ENCODE assay signal across 1 cellular context in the genomic region with DNA sequence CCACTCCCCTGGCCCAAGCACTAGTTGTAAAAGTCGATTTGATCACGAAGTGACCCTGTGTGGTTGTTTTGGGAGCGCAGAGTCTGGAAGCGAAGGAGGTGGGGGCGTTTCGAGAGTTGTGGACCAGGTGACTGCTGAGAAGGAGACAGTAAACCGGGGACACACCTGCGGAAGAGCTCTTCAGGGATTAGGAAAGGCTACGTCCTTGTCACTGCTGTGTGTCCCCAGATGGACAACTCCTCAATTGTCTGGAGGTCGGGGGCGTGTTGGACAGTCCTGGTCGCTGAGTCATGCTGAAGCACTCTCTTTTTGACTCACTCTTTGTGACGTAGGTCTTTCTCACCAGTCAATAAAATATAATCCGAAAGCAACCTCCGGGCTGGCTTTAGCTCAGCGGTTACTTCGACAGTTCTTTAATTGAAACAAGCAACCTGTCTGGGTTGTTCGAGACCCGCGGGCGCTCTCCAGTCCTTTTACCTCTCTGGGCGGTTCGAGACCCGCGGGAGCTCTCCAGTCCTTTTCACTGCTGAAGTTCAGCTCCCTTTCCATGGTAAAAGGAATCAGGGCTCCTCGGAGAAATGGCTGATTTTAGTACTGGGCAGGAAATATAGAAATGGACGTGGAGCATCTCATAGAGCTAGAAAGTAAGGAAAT.
TF ChIP-seq lines count a peak whose summit lies in the region.

No MANE protein-coding gene starts in this region.

TF ChIP-seq in HepG2, 621 proteins besides CTCF, POLR2A, EP300 and RAD21 (continued from another document and continues in another):
- TF ChIP-seq, protein P1, sequence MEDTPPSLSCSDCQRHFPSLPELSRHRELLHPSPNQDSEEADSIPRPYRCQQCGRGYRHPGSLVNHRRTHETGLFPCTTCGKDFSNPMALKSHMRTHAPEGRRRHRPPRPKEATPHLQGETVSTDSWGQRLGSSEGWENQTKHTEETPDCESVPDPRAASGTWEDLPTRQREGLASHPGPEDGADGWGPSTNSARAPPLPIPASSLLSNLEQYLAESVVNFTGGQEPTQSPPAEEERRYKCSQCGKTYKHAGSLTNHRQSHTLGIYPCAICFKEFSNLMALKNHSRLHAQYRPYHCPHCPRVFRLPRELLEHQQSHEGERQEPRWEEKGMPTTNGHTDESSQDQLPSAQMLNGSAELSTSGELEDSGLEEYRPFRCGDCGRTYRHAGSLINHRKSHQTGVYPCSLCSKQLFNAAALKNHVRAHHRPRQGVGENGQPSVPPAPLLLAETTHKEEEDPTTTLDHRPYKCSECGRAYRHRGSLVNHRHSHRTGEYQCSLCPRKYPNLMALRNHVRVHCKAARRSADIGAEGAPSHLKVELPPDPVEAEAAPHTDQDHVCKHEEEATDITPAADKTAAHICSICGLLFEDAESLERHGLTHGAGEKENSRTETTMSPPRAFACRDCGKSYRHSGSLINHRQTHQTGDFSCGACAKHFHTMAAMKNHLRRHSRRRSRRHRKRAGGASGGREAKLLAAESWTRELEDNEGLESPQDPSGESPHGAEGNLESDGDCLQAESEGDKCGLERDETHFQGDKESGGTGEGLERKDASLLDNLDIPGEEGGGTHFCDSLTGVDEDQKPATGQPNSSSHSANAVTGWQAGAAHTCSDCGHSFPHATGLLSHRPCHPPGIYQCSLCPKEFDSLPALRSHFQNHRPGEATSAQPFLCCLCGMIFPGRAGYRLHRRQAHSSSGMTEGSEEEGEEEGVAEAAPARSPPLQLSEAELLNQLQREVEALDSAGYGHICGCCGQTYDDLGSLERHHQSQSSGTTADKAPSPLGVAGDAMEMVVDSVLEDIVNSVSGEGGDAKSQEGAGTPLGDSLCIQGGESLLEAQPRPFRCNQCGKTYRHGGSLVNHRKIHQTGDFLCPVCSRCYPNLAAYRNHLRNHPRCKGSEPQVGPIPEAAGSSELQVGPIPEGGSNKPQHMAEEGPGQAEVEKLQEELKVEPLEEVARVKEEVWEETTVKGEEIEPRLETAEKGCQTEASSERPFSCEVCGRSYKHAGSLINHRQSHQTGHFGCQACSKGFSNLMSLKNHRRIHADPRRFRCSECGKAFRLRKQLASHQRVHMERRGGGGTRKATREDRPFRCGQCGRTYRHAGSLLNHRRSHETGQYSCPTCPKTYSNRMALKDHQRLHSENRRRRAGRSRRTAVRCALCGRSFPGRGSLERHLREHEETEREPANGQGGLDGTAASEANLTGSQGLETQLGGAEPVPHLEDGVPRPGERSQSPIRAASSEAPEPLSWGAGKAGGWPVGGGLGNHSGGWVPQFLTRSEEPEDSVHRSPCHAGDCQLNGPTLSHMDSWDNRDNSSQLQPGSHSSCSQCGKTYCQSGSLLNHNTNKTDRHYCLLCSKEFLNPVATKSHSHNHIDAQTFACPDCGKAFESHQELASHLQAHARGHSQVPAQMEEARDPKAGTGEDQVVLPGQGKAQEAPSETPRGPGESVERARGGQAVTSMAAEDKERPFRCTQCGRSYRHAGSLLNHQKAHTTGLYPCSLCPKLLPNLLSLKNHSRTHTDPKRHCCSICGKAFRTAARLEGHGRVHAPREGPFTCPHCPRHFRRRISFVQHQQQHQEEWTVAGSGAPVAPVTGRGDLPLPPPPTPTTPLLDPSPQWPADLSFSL (CRISPR knock-in tag; IDR thresholded peaks at IDR 0.05), result peak; percentile 25; the same call in 1 of the 2 replicates
- TF ChIP-seq, protein P2, sequence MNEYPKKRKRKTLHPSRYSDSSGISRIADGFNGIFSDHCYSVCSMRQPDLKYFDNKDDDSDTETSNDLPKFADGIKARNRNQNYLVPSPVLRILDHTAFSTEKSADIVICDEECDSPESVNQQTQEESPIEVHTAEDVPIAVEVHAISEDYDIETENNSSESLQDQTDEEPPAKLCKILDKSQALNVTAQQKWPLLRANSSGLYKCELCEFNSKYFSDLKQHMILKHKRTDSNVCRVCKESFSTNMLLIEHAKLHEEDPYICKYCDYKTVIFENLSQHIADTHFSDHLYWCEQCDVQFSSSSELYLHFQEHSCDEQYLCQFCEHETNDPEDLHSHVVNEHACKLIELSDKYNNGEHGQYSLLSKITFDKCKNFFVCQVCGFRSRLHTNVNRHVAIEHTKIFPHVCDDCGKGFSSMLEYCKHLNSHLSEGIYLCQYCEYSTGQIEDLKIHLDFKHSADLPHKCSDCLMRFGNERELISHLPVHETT (CRISPR knock-in tag; conservative IDR thresholded peaks at IDR 0.05), result no peak
- TF ChIP-seq FOXK1 (CRISPR knock-in tag; IDR thresholded peaks at IDR 0.05; ENCODE audit: borderline replicate concordance, low read depth) (peak; percentile 61; the same call in 1 of the 2 replicates), FLYWCH1 (CRISPR knock-in tag; IDR thresholded peaks at IDR 0.05) (no peak), ZNF609 (CRISPR knock-in tag; IDR thresholded peaks at IDR 0.05; ENCODE audit: borderline replicate concordance) (no peak), ZNF761 (CRISPR knock-in tag; conservative IDR thresholded peaks at IDR 0.05) (no peak), ZNF644 (CRISPR knock-in tag; IDR thresholded peaks at IDR 0.05; ENCODE audit: low read depth) (peak; percentile 55; the same call in 1 of the 2 replicates), RFX3 (CRISPR knock-in tag; IDR thresholded peaks at IDR 0.05) (0 out of 2 replicates have a peak, but pooled peaks have one; percentile 15), ZNF468 (CRISPR knock-in tag; IDR thresholded peaks at IDR 0.05) (no peak), ZNF567 (CRISPR knock-in tag; IDR thresholded peaks at IDR 0.05; ENCODE audit: borderline replicate concordance) (no peak), ZNF547 (CRISPR knock-in tag; IDR thresholded peaks at IDR 0.05) (no peak), ZNF263 (CRISPR knock-in tag; IDR thresholded peaks at IDR 0.05) (no peak), NFE2L2 (IDR thresholded peaks at IDR 0.05; ENCODE audit: low read length) (peak; percentile 97), HIC2 (CRISPR knock-in tag; IDR thresholded peaks at IDR 0.05; ENCODE audit: low read depth) (no peak; the same call in 1 of the 2 replicates), POGZ (CRISPR knock-in tag; IDR thresholded peaks at IDR 0.05) (no peak), ZBTB20 (CRISPR knock-in tag; IDR thresholded peaks at IDR 0.05; ENCODE audit: borderline replicate concordance, low read depth) (no peak), HOMEZ (CRISPR knock-in tag; IDR thresholded peaks at IDR 0.05; ENCODE audit: low read depth) (no peak), REL (CRISPR knock-in tag; conservative IDR thresholded peaks at IDR 0.05) (no peak), ZSCAN30 (CRISPR knock-in tag; IDR thresholded peaks at IDR 0.05) (no peak), CREB1 (IDR thresholded peaks at IDR 0.05) (peak; percentile 97), CREB1 (CRISPR knock-in tag; IDR thresholded peaks at IDR 0.05) (peak; percentile 97), FOXM1 (CRISPR knock-in tag; IDR thresholded peaks at IDR 0.05) (no peak), KLF11 (CRISPR knock-in tag; IDR thresholded peaks at IDR 0.05) (peak; percentile 50; the same call in 1 of the 2 replicates), RNF2 (conservative IDR thresholded peaks at IDR 0.05; ENCODE audit: low read depth) (no peak), ZIK1 (CRISPR knock-in tag; IDR thresholded peaks at IDR 0.05; ENCODE audit: borderline replicate concordance, low read depth) (no peak), ETV6 (CRISPR knock-in tag; conservative IDR thresholded peaks at IDR 0.05) (no peak), DNMT1 (CRISPR knock-in tag; IDR thresholded peaks at IDR 0.05) (no peak)
- TF ChIP-seq, protein P3, sequence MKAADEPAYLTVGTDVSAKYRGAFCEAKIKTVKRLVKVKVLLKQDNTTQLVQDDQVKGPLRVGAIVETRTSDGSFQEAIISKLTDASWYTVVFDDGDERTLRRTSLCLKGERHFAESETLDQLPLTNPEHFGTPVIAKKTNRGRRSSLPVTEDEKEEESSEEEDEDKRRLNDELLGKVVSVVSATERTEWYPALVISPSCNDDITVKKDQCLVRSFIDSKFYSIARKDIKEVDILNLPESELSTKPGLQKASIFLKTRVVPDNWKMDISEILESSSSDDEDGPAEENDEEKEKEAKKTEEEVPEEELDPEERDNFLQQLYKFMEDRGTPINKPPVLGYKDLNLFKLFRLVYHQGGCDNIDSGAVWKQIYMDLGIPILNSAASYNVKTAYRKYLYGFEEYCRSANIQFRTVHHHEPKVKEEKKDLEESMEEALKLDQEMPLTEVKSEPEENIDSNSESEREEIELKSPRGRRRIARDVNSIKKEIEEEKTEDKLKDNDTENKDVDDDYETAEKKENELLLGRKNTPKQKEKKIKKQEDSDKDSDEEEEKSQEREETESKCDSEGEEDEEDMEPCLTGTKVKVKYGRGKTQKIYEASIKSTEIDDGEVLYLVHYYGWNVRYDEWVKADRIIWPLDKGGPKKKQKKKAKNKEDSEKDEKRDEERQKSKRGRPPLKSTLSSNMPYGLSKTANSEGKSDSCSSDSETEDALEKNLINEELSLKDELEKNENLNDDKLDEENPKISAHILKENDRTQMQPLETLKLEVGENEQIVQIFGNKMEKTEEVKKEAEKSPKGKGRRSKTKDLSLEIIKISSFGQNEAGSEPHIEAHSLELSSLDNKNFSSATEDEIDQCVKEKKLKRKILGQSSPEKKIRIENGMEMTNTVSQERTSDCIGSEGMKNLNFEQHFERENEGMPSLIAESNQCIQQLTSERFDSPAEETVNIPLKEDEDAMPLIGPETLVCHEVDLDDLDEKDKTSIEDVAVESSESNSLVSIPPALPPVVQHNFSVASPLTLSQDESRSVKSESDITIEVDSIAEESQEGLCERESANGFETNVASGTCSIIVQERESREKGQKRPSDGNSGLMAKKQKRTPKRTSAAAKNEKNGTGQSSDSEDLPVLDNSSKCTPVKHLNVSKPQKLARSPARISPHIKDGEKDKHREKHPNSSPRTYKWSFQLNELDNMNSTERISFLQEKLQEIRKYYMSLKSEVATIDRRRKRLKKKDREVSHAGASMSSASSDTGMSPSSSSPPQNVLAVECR (CRISPR knock-in tag; IDR thresholded peaks at IDR 0.05; ENCODE audit: borderline replicate concordance), result peak; percentile 84
- TF ChIP-seq, protein P4, sequence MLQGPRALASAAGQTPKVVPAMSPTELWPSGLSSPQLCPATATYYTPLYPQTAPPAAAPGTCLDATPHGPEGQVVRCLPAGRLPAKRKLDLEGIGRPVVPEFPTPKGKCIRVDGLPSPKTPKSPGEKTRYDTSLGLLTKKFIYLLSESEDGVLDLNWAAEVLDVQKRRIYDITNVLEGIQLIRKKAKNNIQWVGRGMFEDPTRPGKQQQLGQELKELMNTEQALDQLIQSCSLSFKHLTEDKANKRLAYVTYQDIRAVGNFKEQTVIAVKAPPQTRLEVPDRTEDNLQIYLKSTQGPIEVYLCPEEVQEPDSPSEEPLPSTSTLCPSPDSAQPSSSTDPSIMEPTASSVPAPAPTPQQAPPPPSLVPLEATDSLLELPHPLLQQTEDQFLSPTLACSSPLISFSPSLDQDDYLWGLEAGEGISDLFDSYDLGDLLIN (CRISPR knock-in tag; IDR thresholded peaks at IDR 0.05; ENCODE audit: borderline replicate concordance), result no peak
- TF ChIP-seq, protein P5, sequence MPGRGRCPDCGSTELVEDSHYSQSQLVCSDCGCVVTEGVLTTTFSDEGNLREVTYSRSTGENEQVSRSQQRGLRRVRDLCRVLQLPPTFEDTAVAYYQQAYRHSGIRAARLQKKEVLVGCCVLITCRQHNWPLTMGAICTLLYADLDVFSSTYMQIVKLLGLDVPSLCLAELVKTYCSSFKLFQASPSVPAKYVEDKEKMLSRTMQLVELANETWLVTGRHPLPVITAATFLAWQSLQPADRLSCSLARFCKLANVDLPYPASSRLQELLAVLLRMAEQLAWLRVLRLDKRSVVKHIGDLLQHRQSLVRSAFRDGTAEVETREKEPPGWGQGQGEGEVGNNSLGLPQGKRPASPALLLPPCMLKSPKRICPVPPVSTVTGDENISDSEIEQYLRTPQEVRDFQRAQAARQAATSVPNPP (CRISPR knock-in tag; IDR thresholded peaks at IDR 0.05), result 0 out of 2 replicates have a peak, but pooled peaks have one; percentile 44
